ENCODE assay signal across 8 cellular contexts in genomic region chr14:88825503-88825902, GRCh38. TPM values are rescaled to one million over a fixed set of nuclear protein-coding genes. Genes with fewer than 3 reads are reported as not detected.
DNase-seq lines count a peak whose midpoint lies in the region; ATAC-seq and TF ChIP-seq lines count a peak whose summit lies in the region.

No MANE protein-coding gene starts in this region.

- WGBS in stomach, 5 donors: 91 to 97% (median 94%) methylated on average over 9 of the region's 9 CpGs

- no peaks in the 10 kb centered on the region for H3K27me3 Mint-ChIP-seq in activated T-cell treated with anti-CD3 and anti-CD28 coated beads, Interleukin-2, amount 50 U/mL, for 24 hours
- H3K27me3 Mint-ChIP-seq in activated CD4-positive, alpha-beta memory T cell treated with anti-CD3 and anti-CD28 coated beads for 36 hours: no peaks in the 10 kb centered on the region

- H3K9me3 ChIP-seq in iPS-18a (ENCODE audit: control insufficient read depth, low read depth, low read length): no peaks in the 10 kb centered on the region
- H3K9me3 ChIP-seq in stomach: no peaks in the 10 kb centered on the region

- no peaks in the 10 kb centered on the region for H3K9me3 Mint-ChIP-seq in activated T-cell treated with anti-CD3 and anti-CD28 coated beads, Interleukin-2, amount 50 U/mL, for 24 hours
- H3K9me3 Mint-ChIP-seq in activated CD4-positive, alpha-beta memory T cell treated with anti-CD3 and anti-CD28 coated beads for 36 hours: no peaks in the 10 kb centered on the region

- no peak for DNase-seq in activated T-cell treated with anti-CD3 and anti-CD28 coated beads, Interleukin-2, amount 50 U/mL, for 24 hours
- DNase-seq in activated T-cell treated with anti-CD3 and anti-CD28 coated beads, Interleukin-2, amount 50 U/mL, for 1 hour: no peak
- DNase-seq in activated CD4-positive, alpha-beta memory T cell treated with anti-CD3 and anti-CD28 coated beads for 36 hours: no peak
- DNase-seq in stomach: no peak
- DNase-seq in SW 1271 (lab: John Stamatoyannopoulos, UW): no peak
- DNase-seq in GM19240 (ENCODE audit: insufficient read length, low spot score): no peak

- H3K4me1 Mint-ChIP-seq in activated T-cell treated with anti-CD3 and anti-CD28 coated beads, Interleukin-2, amount 50 U/mL, for 24 hours (ENCODE audit: low read depth): peaks cover 10% of the 10 kb centered on the region
- H3K4me1 Mint-ChIP-seq in activated CD4-positive, alpha-beta memory T cell treated with anti-CD3 and anti-CD28 coated beads for 36 hours (ENCODE audit: low read depth): peaks cover 10% of the 10 kb centered on the region

- no peak for TF ChIP-seq CTCF in stomach (IDR thresholded peaks at IDR 0.05)

- intact Hi-C loops in activated CD4-positive, alpha-beta memory T cell treated with anti-CD3 and anti-CD28 coated beads for 36 hours (cut with micrococcal nuclease): no loop called here
- intact Hi-C loops in stomach (cut with DNase I; ENCODE audit: low total_unique reads): no loop called here

- no peaks in the 10 kb centered on the region for H3K36me3 Mint-ChIP-seq in activated T-cell treated with anti-CD3 and anti-CD28 coated beads, Interleukin-2, amount 50 U/mL, for 24 hours (ENCODE audit: low read depth)
- H3K36me3 Mint-ChIP-seq in activated CD4-positive, alpha-beta memory T cell treated with anti-CD3 and anti-CD28 coated beads for 36 hours: no peaks in the 10 kb centered on the region

- no peak for TF ChIP-seq EP300 in stomach (IDR thresholded peaks at IDR 0.05)

- peaks cover 17% of the 10 kb centered on the region for H3K4me1 ChIP-seq in iPS-18a (ENCODE audit: control insufficient read depth, low read depth, low read length)
- H3K4me1 ChIP-seq in stomach: peaks cover 0 to 32% (median 18%) of the 10 kb centered on the region in 4 donors

- CTCF ChIA-PET in activated CD4-positive, alpha-beta memory T cell treated with anti-CD3 and anti-CD28 coated beads for 36 hours (lab: Charles Lee): interaction anchor here (1.3 to 2.1 kb wide), 3 partner anchors 33 to 262 kb away, joined by 3 to 13 read pairs (median 12); partner anchors contain the start of gene EML5

- H3K9ac ChIP-seq in iPS-18a (ENCODE audit: low read length): peak overlapping the region; percentile 84

- H3K4me3 ChIP-seq in iPS-18a (ENCODE audit: low read length): peak overlapping the region; percentile 83
- H3K4me3 ChIP-seq in stomach: peak overlapping the region in 3 of 4 donors; percentile 69 to 87 (median 82)

- ATAC-seq in HG02571 (IDR thresholded peaks at IDR 0.05; ENCODE audit: unreplicated experiment): no peak

- H3K27ac ChIP-seq in iPS-18a (ENCODE audit: low read length) (no peak overlapping the region), stomach (no peak overlapping the region)

- TF ChIP-seq POLR2A in stomach (IDR thresholded peaks at IDR 0.05): no peak

- H3K27ac Mint-ChIP-seq in activated T-cell treated with anti-CD3 and anti-CD28 coated beads, Interleukin-2, amount 50 U/mL, for 24 hours: no peak overlapping the region
- H3K27ac Mint-ChIP-seq in activated CD4-positive, alpha-beta memory T cell treated with anti-CD3 and anti-CD28 coated beads for 36 hours: no peak overlapping the region

- POLR2A ChIA-PET in activated CD4-positive, alpha-beta memory T cell treated with anti-CD3 and anti-CD28 coated beads for 36 hours (lab: Charles Lee): interaction anchor here (1.2 to 3.1 kb wide), 3 partner anchors 15 to 35 kb away, joined by 3 to 12 read pairs (median 8); partner anchors contain the start of gene EML5

- peak overlapping the region; percentile 78 for H3K4me3 Mint-ChIP-seq in activated T-cell treated with anti-CD3 and anti-CD28 coated beads, Interleukin-2, amount 50 U/mL, for 24 hours
- peak overlapping the region; percentile 94 for H3K4me3 Mint-ChIP-seq in activated CD4-positive, alpha-beta memory T cell treated with anti-CD3 and anti-CD28 coated beads for 36 hours

- H3K27me3 ChIP-seq in iPS-18a (ENCODE audit: control insufficient read depth, insufficient read depth, low read length) (no peaks in the 10 kb centered on the region), stomach (no peaks in the 10 kb centered on the region)

- H3K36me3 ChIP-seq in iPS-18a (ENCODE audit: control insufficient read depth, low read depth, low read length) (no peaks in the 10 kb centered on the region), stomach (no peaks in the 10 kb centered on the region)

RNA-seq across cellular contexts. Expression of gene TTC8, which starts 1.1 kb away (rescaled TPM):
- total RNA-seq in activated CD4-positive, alpha-beta memory T cell treated with anti-CD3 and anti-CD28 coated beads for 36 hours: 1 to 10 TPM; 3.3 to 4.9 TPM
- 10 to 100 TPM in 3 of 5 donors, 1 to 10 TPM in 1, not detected in 1; 2.7 to 53.1 (median 18.0) TPM for total RNA-seq in stomach
- polyA plus RNA-seq in stomach: 1 to 10 TPM; 5.8 to 8.7 (median 8.4) TPM

RNA-seq across cellular contexts. Expression of gene EML5, which starts 32.8 kb away (rescaled TPM):
- 1 to 10 TPM; 5.7 to 6.2 TPM for total RNA-seq in activated CD4-positive, alpha-beta memory T cell treated with anti-CD3 and anti-CD28 coated beads for 36 hours
- 10 to 100 TPM in 2 of 5 donors, 1 to 10 TPM in 1, under 1 TPM in 1, not detected in 1; 0.89 to 10.3 (median 6.8) TPM for total RNA-seq in stomach
- polyA plus RNA-seq in stomach: under 1 TPM; 0.19 to 0.92 (median 0.30) TPM
